Comparison of ENCODE assay signal across 1 cellular context in genomic region chr2:202149155-202149762, GRCh38.
TF ChIP-seq lines count a peak whose summit lies in the region.

No MANE protein-coding gene starts in this region.

TF ChIP-seq in WTC11, 78 proteins besides CTCF, POLR2A, EP300 and RAD21 (continued from another document):
- TF ChIP-seq PRDM15 (CRISPR knock-in tag; IDR thresholded peaks at IDR 0.05) (no peak), FOXK1 (CRISPR knock-in tag; IDR thresholded peaks at IDR 0.05) (no peak), TEAD1 (CRISPR knock-in tag; IDR thresholded peaks at IDR 0.05) (no peak)
TF ChIP-seq in WTC11: peak in this region for 0.
